15 cellular contexts compared by ENCODE assay signal in the genomic region with DNA sequence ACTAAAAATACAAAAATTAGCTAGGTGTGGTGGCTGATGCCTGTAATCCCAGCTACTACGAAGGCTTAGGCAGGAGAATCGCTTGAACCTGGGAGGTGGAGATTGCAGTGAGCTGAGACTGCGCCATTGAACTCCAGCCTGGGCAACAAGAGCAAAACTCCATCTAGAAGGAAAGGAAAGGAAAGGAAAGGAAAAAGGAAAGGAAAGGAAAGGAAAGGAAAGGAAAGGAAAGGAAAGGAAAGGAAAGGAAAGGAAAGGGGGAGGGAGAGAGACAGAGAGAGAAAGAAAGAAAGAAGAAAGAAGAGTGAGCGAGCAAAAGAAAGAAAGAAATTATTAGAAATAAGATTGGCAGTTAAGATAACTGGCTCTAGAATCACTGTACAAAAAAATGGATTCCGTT. TPM values are rescaled to one million over a fixed set of nuclear protein-coding genes. Genes with fewer than 3 reads are reported as not detected.
DNase-seq lines count a peak whose midpoint lies in the region; ATAC-seq, FAIRE-seq and TF ChIP-seq lines count a peak whose summit lies in the region.
"Not testable (repeated sequence)": the region's sequence is repeated elsewhere in the genome, so short reads cannot be mapped to it uniquely, and the experiment has no call there.
"Had no signal": no experiment of that assay in that cellular context is flagged by ENCODE, and none has a peak within 500 bp of the region (broad histone marks: within the 10 kb centered on the region; RNA-seq: fewer than 3 reads in every experiment).

No MANE protein-coding gene starts in this region.

- not testable (repeated sequence) for H2AFZ ChIP-seq in GM12878 (ENCODE audit: control insufficient read depth, low read depth, low read length)

- not testable (repeated sequence) for H3K27me3 ChIP-seq in GM12878 (replicated peaks in 1 of 2; ENCODE audit: control insufficient read depth in 2 of 2, insufficient read depth in 2 of 2, low read length in 1 of 2)

- not testable (repeated sequence) for H3K36me3 Mint-ChIP-seq in activated naive CD4-positive, alpha-beta T cell treated with anti-CD3 and anti-CD28 coated beads, Interleukin-2, amount 50 U/mL, for 24 hours; dendritic cell treated with granulocyte-macrophage colony-stimulating factor and Interleukin-4, amounts not matched to agents 40 ng/mL and 50 ng/mL, for 4 days (ENCODE audit: low read depth); natural killer cell treated with Interleukin-12 subunit alpha and Interleukin-12 subunit beta and Interleukin-15 and Interleukin-18, amount 100 ng/mL, for 72 hours
- H3K36me3 Mint-ChIP-seq in stimulated activated memory B cell treated with anti-CD40 and anti-IgM and Interleukin-4, amounts not matched to agents 10 μg/mL and 1 μg/mL and 100 μg/mL, for 72 hours, result peaks cover 14% of the 10 kb centered on the region
- H3K36me3 Mint-ChIP-seq in stimulated activated naive B cell treated with anti-CD40 and anti-IgM and Interleukin-4, amounts not matched to agents 10 μg/mL and 1 μg/mL and 100 μg/mL, for 72 hours, result peaks cover 3 to 18% of the 10 kb centered on the region in 2 donors

- CTCF ChIA-PET in HEK293 (lab: Yijun Ruan, JAX), result interaction anchor here (0.6 to 0.7 kb wide), 2 partner anchors 308 to 575 kb away, joined by 5 to 6 read pairs; no protein-coding TSS in a partner anchor
- CTCF ChIA-PET in GM12878 (lab: Yijun Ruan, JAX), result interaction anchor here (0.7 to 4.5 kb wide), 3 partner anchors 12 to 44 kb away, joined by 3 to 43 read pairs (median 4); no protein-coding TSS in a partner anchor

- H3K4me3 Mint-ChIP-seq in activated naive CD4-positive, alpha-beta T cell treated with anti-CD3 and anti-CD28 coated beads, Interleukin-2, amount 50 U/mL, for 24 hours; dendritic cell treated with granulocyte-macrophage colony-stimulating factor and Interleukin-4, amounts not matched to agents 40 ng/mL and 50 ng/mL, for 4 days; natural killer cell treated with Interleukin-12 subunit alpha and Interleukin-12 subunit beta and Interleukin-15 and Interleukin-18, amount 100 ng/mL, for 72 hours: not testable (repeated sequence)
- H3K4me3 Mint-ChIP-seq in stimulated activated memory B cell treated with anti-CD40 and anti-IgM and Interleukin-4, amounts not matched to agents 10 μg/mL and 1 μg/mL and 100 μg/mL, for 72 hours, result peak overlapping the region; percentile 19
- H3K4me3 Mint-ChIP-seq in stimulated activated naive B cell treated with anti-CD40 and anti-IgM and Interleukin-4, amounts not matched to agents 10 μg/mL and 1 μg/mL and 100 μg/mL, for 72 hours, result peak overlapping the region in 1 of 2 donors; percentile 23

- FAIRE-seq in GM12878 (lab: Jason Lieb, UNC), result not testable (repeated sequence)

- not testable (repeated sequence) for H3K27me3 Mint-ChIP-seq in activated naive CD4-positive, alpha-beta T cell treated with anti-CD3 and anti-CD28 coated beads, Interleukin-2, amount 50 U/mL, for 24 hours; dendritic cell treated with granulocyte-macrophage colony-stimulating factor and Interleukin-4, amounts not matched to agents 40 ng/mL and 50 ng/mL, for 4 days; natural killer cell treated with Interleukin-12 subunit alpha and Interleukin-12 subunit beta and Interleukin-15 and Interleukin-18, amount 100 ng/mL, for 72 hours; stimulated activated memory B cell treated with anti-CD40 and anti-IgM and Interleukin-4, amounts not matched to agents 10 μg/mL and 1 μg/mL and 100 μg/mL, for 72 hours; stimulated activated naive B cell treated with anti-CD40 and anti-IgM and Interleukin-4, amounts not matched to agents 10 μg/mL and 1 μg/mL and 100 μg/mL, for 72 hours

- not testable (repeated sequence) for ATAC-seq in GM12878; natural killer cell treated with Interleukin-12 subunit alpha and Interleukin-12 subunit beta and Interleukin-15 and Interleukin-18, amount 100 ng/mL, for 72 hours; stimulated activated memory B cell treated with anti-CD40 and anti-IgM and Interleukin-4, amounts not matched to agents 10 μg/mL and 1 μg/mL and 100 μg/mL, for 72 hours; stimulated activated naive B cell treated with anti-CD40 and anti-IgM and Interleukin-4, amounts not matched to agents 10 μg/mL and 1 μg/mL and 100 μg/mL, for 72 hours (replicated peaks)

- H4K20me1 ChIP-seq in GM12878 (ENCODE audit: control insufficient read depth, insufficient read depth), result not testable (repeated sequence)

- TF ChIP-seq CTCF in HEK293 (tag by site-specific recombination; IDR thresholded peaks at IDR 0.05); GM12878 (IDR thresholded peaks at IDR 0.05 in 2 of 3, conservative IDR thresholded peaks at IDR 0.05 in 1 of 3; ENCODE audit: control insufficient read depth in 2 of 3, extremely low read depth in 1 of 3, insufficient read depth in 1 of 3, low read depth in 3 of 3, low read length in 3 of 3): not testable (repeated sequence)

- not testable (repeated sequence) for BruUV-seq in GM12878 (replicated peaks; lab: Mats Ljungman, UMichigan)

- not testable (repeated sequence) for H3K9me3 Mint-ChIP-seq in activated naive CD4-positive, alpha-beta T cell treated with anti-CD3 and anti-CD28 coated beads, Interleukin-2, amount 50 U/mL, for 24 hours; dendritic cell treated with granulocyte-macrophage colony-stimulating factor and Interleukin-4, amounts not matched to agents 40 ng/mL and 50 ng/mL, for 4 days; natural killer cell treated with Interleukin-12 subunit alpha and Interleukin-12 subunit beta and Interleukin-15 and Interleukin-18, amount 100 ng/mL, for 72 hours; stimulated activated memory B cell treated with anti-CD40 and anti-IgM and Interleukin-4, amounts not matched to agents 10 μg/mL and 1 μg/mL and 100 μg/mL, for 72 hours
- H3K9me3 Mint-ChIP-seq in stimulated activated naive B cell treated with anti-CD40 and anti-IgM and Interleukin-4, amounts not matched to agents 10 μg/mL and 1 μg/mL and 100 μg/mL, for 72 hours, result peaks cover 12 to 13% of the 10 kb centered on the region in 2 donors

- RAD21 ChIA-PET in GM12878 (lab: Charles Lee; ENCODE audit: unreplicated experiment), result interaction anchor here (1.7 kb wide), 1 partner anchor 69 kb away, joined by 3 read pairs; no protein-coding TSS in a partner anchor

- not testable (repeated sequence) for TF ChIP-seq EP300 in GM12878 (IDR thresholded peaks at IDR 0.05; ENCODE audit: borderline replicate concordance in 1 of 2, control insufficient read depth in 1 of 2, low read depth in 2 of 2, low read length in 2 of 2)

- peak overlapping the region; percentile 70 for H3K27ac Mint-ChIP-seq in activated naive CD4-positive, alpha-beta T cell treated with anti-CD3 and anti-CD28 coated beads, Interleukin-2, amount 50 U/mL, for 24 hours
- H3K27ac Mint-ChIP-seq in dendritic cell treated with granulocyte-macrophage colony-stimulating factor and Interleukin-4, amounts not matched to agents 40 ng/mL and 50 ng/mL, for 4 days, result peak overlapping the region; percentile 42
- peak overlapping the region; percentile 4 to 15 for H3K27ac Mint-ChIP-seq in natural killer cell treated with Interleukin-12 subunit alpha and Interleukin-12 subunit beta and Interleukin-15 and Interleukin-18, amount 100 ng/mL, for 72 hours
- H3K27ac Mint-ChIP-seq in stimulated activated memory B cell treated with anti-CD40 and anti-IgM and Interleukin-4, amounts not matched to agents 10 μg/mL and 1 μg/mL and 100 μg/mL, for 72 hours, result peak overlapping the region; percentile 57
- H3K27ac Mint-ChIP-seq in stimulated activated naive B cell treated with anti-CD40 and anti-IgM and Interleukin-4, amounts not matched to agents 10 μg/mL and 1 μg/mL and 100 μg/mL, for 72 hours, result peak overlapping the region; percentile 84

- H3K4me2 ChIP-seq in GM12878 (ENCODE audit: control insufficient read depth, insufficient read depth), result not testable (repeated sequence)

- SMC1A ChIA-PET in GM12878 (lab: Charles Lee; ENCODE audit: uncharacterized antibody, unreplicated experiment), result interaction anchor here (0.6 to 3.7 kb wide), 8 partner anchors 12 to 182 kb away, joined by 3 to 24 read pairs (median 5); no protein-coding TSS in a partner anchor

- DNase-seq in GM12878 (ENCODE audit: low read depth, low spot score); natural killer cell treated with Interleukin-12 subunit alpha and Interleukin-12 subunit beta and Interleukin-15 and Interleukin-18, amount 100 ng/mL, for 72 hours (ENCODE audit: low spot score); stimulated activated naive B cell treated with anti-CD40 and anti-IgM and Interleukin-4, amounts not matched to agents 10 μg/mL and 1 μg/mL and 100 μg/mL, for 72 hours: not testable (repeated sequence)

- POLR2A ChIA-PET in HEK293 (lab: Yijun Ruan, JAX), result not testable (repeated sequence)
- POLR2A ChIA-PET in GM12878 (lab: Charles Lee), result interaction anchor here (0.5 to 1.4 kb wide), 4 partner anchors 10 to 314 kb away, joined by 4 to 6 read pairs (median 4); no protein-coding TSS in a partner anchor

- 78% methylated on average over 5 of the region's 5 CpGs for WGBS in GM12878 (ENCODE audit: insufficient coverage, insufficient replicate concordance, low lambda C conversion rate, missing lambda C conversion rate)

- not testable (repeated sequence) for H3K79me2 ChIP-seq in GM12878 (ENCODE audit: control insufficient read depth, insufficient read depth, low read length)

- TF ChIP-seq RAD21 in GM12878 (IDR thresholded peaks at IDR 0.05; ENCODE audit: insufficient read depth, low read depth, low read length), result not testable (repeated sequence)

- H3K36me3 ChIP-seq in HEK293 (ENCODE audit: control insufficient read depth in 2 of 2, insufficient read depth in 1 of 2, low read length in 2 of 2); GM12878 (ENCODE audit: control insufficient read depth in 2 of 2, insufficient read depth in 2 of 2, low read length in 1 of 2): not testable (repeated sequence)

- not testable (repeated sequence) for H3K4me1 ChIP-seq in HEK293 (ENCODE audit: control insufficient read depth, insufficient read depth, low read length)
- peaks cover 25% of the 10 kb centered on the region for H3K4me1 ChIP-seq in GM12878 (ENCODE audit: control insufficient read depth, insufficient read depth, low read length)

- H3K4me3 ChIP-seq in HEK293 (ENCODE audit: low read depth, low read length); GM12878: not testable (repeated sequence)

- intact Hi-C loops in GM12878 (cut with micrococcal nuclease; ENCODE audit: unreplicated experiment), result loop anchor here (5.0 kb wide), 1 partner anchor 62 kb away; no protein-coding TSS in a partner anchor
- intact Hi-C loops in dendritic cell treated with granulocyte-macrophage colony-stimulating factor and Interleukin-4, amounts not matched to agents 40 ng/mL and 50 ng/mL, for 4 days (cut with micrococcal nuclease), result not testable (repeated sequence)

- TF ChIP-seq POLR2A in GM12878 (IDR thresholded peaks at IDR 0.05; ENCODE audit: low read depth, low read length), result not testable (repeated sequence)

- peaks cover 12% of the 10 kb centered on the region for H3K4me1 Mint-ChIP-seq in activated naive CD4-positive, alpha-beta T cell treated with anti-CD3 and anti-CD28 coated beads, Interleukin-2, amount 50 U/mL, for 24 hours
- H3K4me1 Mint-ChIP-seq in dendritic cell treated with granulocyte-macrophage colony-stimulating factor and Interleukin-4, amounts not matched to agents 40 ng/mL and 50 ng/mL, for 4 days (ENCODE audit: low read depth), result peaks cover 24% of the 10 kb centered on the region
- H3K4me1 Mint-ChIP-seq in natural killer cell treated with Interleukin-12 subunit alpha and Interleukin-12 subunit beta and Interleukin-15 and Interleukin-18, amount 100 ng/mL, for 72 hours (ENCODE audit: low read depth in 2 of 2), result peaks cover 19 to 23% of the 10 kb centered on the region in 2 donors
- H3K4me1 Mint-ChIP-seq in stimulated activated memory B cell treated with anti-CD40 and anti-IgM and Interleukin-4, amounts not matched to agents 10 μg/mL and 1 μg/mL and 100 μg/mL, for 72 hours, result peaks cover 39% of the 10 kb centered on the region
- H3K4me1 Mint-ChIP-seq in stimulated activated naive B cell treated with anti-CD40 and anti-IgM and Interleukin-4, amounts not matched to agents 10 μg/mL and 1 μg/mL and 100 μg/mL, for 72 hours, result peaks cover 21 to 23% of the 10 kb centered on the region in 2 donors

- not testable (repeated sequence) for H3K27ac ChIP-seq in HEK293 (ENCODE audit: extremely low read depth, low read depth, low read length)
- H3K27ac ChIP-seq in GM12878 (ENCODE audit: control insufficient read depth, insufficient read depth), result peak overlapping the region; percentile 65; the same call in 1 of the 2 replicates

- H3K9me3 ChIP-seq in HEK293 (ENCODE audit: control insufficient read depth, insufficient read depth, low read depth, low read length); GM12878 (replicated peaks; ENCODE audit: control insufficient read depth, insufficient read depth, low read length): not testable (repeated sequence)

- in situ Hi-C loops in GM12878 (cut with MboI), result not testable (repeated sequence)

- H3K9ac ChIP-seq in GM12878 (ENCODE audit: control insufficient read depth, insufficient read depth, low read length), result not testable (repeated sequence)

RNA-seq across cellular contexts. Expression of a gene that starts 18.7 kb away (rescaled TPM):
- total RNA-seq in GM12878 (2013; cell fraction: nucleolus; rRNA removed), result 260 and 296 TPM in 2 replicates
- total RNA-seq in GM12878 (2014; rRNA removed), result 36.8 and 39.5 TPM in 2 replicates
- 24.7 and 26.5 TPM in 2 replicates for total RNA-seq in GM12878 (2014; rRNA removed; fragmentation: Illumina TruSeq; extraction: Trizol)
- total RNA-seq in GM12878 (2021), result 50.8 and 51.2 TPM in 2 replicates
- 25.1 TPM for polyA plus RNA-seq in GM12878 (2011; ENCODE audit: low read depth)
- 34.3 and 43.9 TPM in 2 replicates for polyA plus RNA-seq in GM12878 (2011; rRNA removed)
- polyA plus RNA-seq in GM12878 (2011; cell fraction: cytosol; rRNA removed), result 42.7 and 45.7 TPM in 2 replicates
- polyA plus RNA-seq in GM12878 (2011; cell fraction: nucleus; rRNA removed), result 155 and 160 TPM in 2 replicates
- polyA plus RNA-seq in GM12878 (2012), result 44.1 and 46.7 TPM in 2 replicates
- 27.3 and 34.2 TPM in 2 replicates for polyA plus RNA-seq in GM12878 (2014; fragmentation: Illumina TruSeq; extraction: Trizol)
- 1 to 10 TPM; 9.5 to 9.6 TPM for polyA plus RNA-seq in GM12878 (2014; fragmentation: Nextera tagmentation; extraction: Ambion mirVana)
- polyA plus RNA-seq in GM12878 (2014; rRNA removed), result 32.9 and 33.5 TPM in 2 replicates
- 10 to 100 TPM; 36.9 to 39.5 TPM for polyA plus RNA-seq in GM12878 (2016; fragmentation: Nextera tagmentation; extraction: Ambion mirVana)
- polyA minus RNA-seq in GM12878 (2011; rRNA and poly(A)+ RNA removed), result 48.9 and 95.6 TPM in 2 replicates
- 32.6 and 35.1 TPM in 2 replicates for polyA minus RNA-seq in GM12878 (2011; cell fraction: cytosol; rRNA and poly(A)+ RNA removed)
- 48.0 and 66.0 TPM in 2 replicates for polyA minus RNA-seq in GM12878 (2011; cell fraction: nucleus; rRNA and poly(A)+ RNA removed)
- total RNA-seq in natural killer cell treated with Interleukin-12 subunit alpha and Interleukin-12 subunit beta and Interleukin-15 and Interleukin-18, amount 100 ng/mL, for 72 hours, result 100 to 1,000 TPM; 112 to 119 TPM
- total RNA-seq: A172, Caco-2, Calu3, Daoy had no signal
- polyA plus RNA-seq: AG04450 had no signal

RNA-seq across cellular contexts. Expression of a gene that starts 37.1 kb away (rescaled TPM):
- total RNA-seq in GM12878 (2013; cell fraction: nucleolus; rRNA removed), result 7.0 and 7.4 TPM in 2 replicates
- 0.56 and 0.76 TPM in 2 replicates for total RNA-seq in GM12878 (2014; rRNA removed)
- 0.09 and 0.22 TPM in 2 replicates for total RNA-seq in GM12878 (2014; rRNA removed; fragmentation: Illumina TruSeq; extraction: Trizol)
- total RNA-seq in GM12878 (2021), result 0.49 and 0.80 TPM in 2 replicates
- 0.28 TPM for polyA plus RNA-seq in GM12878 (2011; ENCODE audit: low read depth)
- polyA plus RNA-seq in GM12878 (2011; rRNA removed), result 0.52 and 0.84 TPM in 2 replicates
- polyA plus RNA-seq in GM12878 (2011; cell fraction: cytosol; rRNA removed), result 0.88 and 1.3 TPM in 2 replicates
- 3.0 TPM in 2 replicates for polyA plus RNA-seq in GM12878 (2011; cell fraction: nucleus; rRNA removed)
- 0.66 and 0.76 TPM in 2 replicates for polyA plus RNA-seq in GM12878 (2012)
- polyA plus RNA-seq in GM12878 (2014; fragmentation: Illumina TruSeq; extraction: Trizol), result 0.18 TPM in 1 of 2 replicates, not detected in the other
- polyA plus RNA-seq in GM12878 (2014; fragmentation: Nextera tagmentation; extraction: Ambion mirVana), result under 1 TPM; 0.02 to 0.04 TPM
- 0.28 and 0.37 TPM in 2 replicates for polyA plus RNA-seq in GM12878 (2014; rRNA removed)
- under 1 TPM; 0.42 to 0.89 TPM for polyA plus RNA-seq in GM12878 (2016; fragmentation: Nextera tagmentation; extraction: Ambion mirVana)
- polyA minus RNA-seq in GM12878 (2011; rRNA and poly(A)+ RNA removed), result 0.80 and 1.6 TPM in 2 replicates
- 0.62 and 0.80 TPM in 2 replicates for polyA minus RNA-seq in GM12878 (2011; cell fraction: cytosol; rRNA and poly(A)+ RNA removed)
- 2.7 and 5.2 TPM in 2 replicates for polyA minus RNA-seq in GM12878 (2011; cell fraction: nucleus; rRNA and poly(A)+ RNA removed)
- total RNA-seq in natural killer cell treated with Interleukin-12 subunit alpha and Interleukin-12 subunit beta and Interleukin-15 and Interleukin-18, amount 100 ng/mL, for 72 hours, result under 1 TPM; 0.10 to 0.20 TPM
- total RNA-seq: CD4-positive, alpha-beta memory T cell; CD4-positive, CD25-positive, alpha-beta regulatory T cell had no signal
- polyA plus RNA-seq: CD8-positive, alpha-beta memory T cell had no signal

Comparison
In these comparisons a context has a peak if more than half of its experiments do, and no peak if none do; other contexts are left out.
1. H3K27ac Mint-ChIP-seq: peak in every context shown above with its lines; median percentile 84 in stimulated activated naive B cell treated with anti-CD40 and anti-IgM and Interleukin-4, amounts not matched to agents 10 μg/mL and 1 μg/mL and 100 μg/mL, for 72 hours; 70 in activated naive CD4-positive, alpha-beta T cell treated with anti-CD3 and anti-CD28 coated beads, Interleukin-2, amount 50 U/mL, for 24 hours; 57 in stimulated activated memory B cell treated with anti-CD40 and anti-IgM and Interleukin-4, amounts not matched to agents 10 μg/mL and 1 μg/mL and 100 μg/mL, for 72 hours; 42 in dendritic cell treated with granulocyte-macrophage colony-stimulating factor and Interleukin-4, amounts not matched to agents 40 ng/mL and 50 ng/mL, for 4 days; 10 in natural killer cell treated with Interleukin-12 subunit alpha and Interleukin-12 subunit beta and Interleukin-15 and Interleukin-18, amount 100 ng/mL, for 72 hours.